17 cellular contexts compared by ENCODE assay signal in genomic region chr6:56767435-56767834, GRCh38.
"Had no signal": no experiment of that assay in that cellular context is flagged by ENCODE, and none has a peak within 500 bp of the region (broad histone marks: within the 10 kb centered on the region; RNA-seq: fewer than 3 reads in every experiment).

No MANE protein-coding gene starts in this region.

- H3K27ac ChIP-seq: body of pancreas, colonic mucosa had no signal

- H3K9me3 ChIP-seq: body of pancreas, colonic mucosa, tibial artery had no signal

- H3K36me3 ChIP-seq: colonic mucosa, tibial artery had no signal

- DNase-seq: activated CD4-positive, alpha-beta memory T cell treated with anti-CD3 and anti-CD28 coated beads, Interleukin-2, amount 10 ng/mL, durations not matched to agents 7 days and 5 days; activated CD4-positive, alpha-beta T cell treated with anti-CD3 and anti-CD28 coated beads for 4 hours; activated effector memory CD4-positive, alpha-beta T cell treated with anti-CD3 and anti-CD28 coated beads, Interleukin-2, amount 50 U/mL, for 16 hours; activated T-cell treated with anti-CD3 and anti-CD28 coated beads, Interleukin-2, amount 50 U/mL, for 48 hours; body of pancreas; caudate nucleus; colonic mucosa; glutamatergic neuron; nucleus accumbens; stimulated activated CD4-positive, alpha-beta T cell treated with anti-CD3 and anti-CD28 coated beads, Interleukin-2, amount 100 ng/mL, for 48 hours; stimulated activated naive CD4-positive, alpha-beta T cell; T-helper 2 cell; tibial artery had no signal

- FAIRE-seq: endometrium had no signal

- H3K4me1 ChIP-seq: body of pancreas, colonic mucosa had no signal

- ATAC-seq: body of pancreas; esophagus mucosa; natural killer cell treated with Interleukin-12 subunit alpha and Interleukin-12 subunit beta and Interleukin-15 and Interleukin-18, amount 100 ng/mL, for 72 hours; sciatic nerve had no signal

- H3K4me3 ChIP-seq: body of pancreas, colonic mucosa, tibial artery had no signal

- H3K27me3 ChIP-seq: body of pancreas, colonic mucosa, tibial artery had no signal
